In genomic region chr1:77779529-77780281, GRCh38 we compare ENCODE assay signal across 8 cellular contexts. TPM values are rescaled to one million over a fixed set of nuclear protein-coding genes. Genes with fewer than 3 reads are reported as not detected.
DNase-seq lines count a peak whose midpoint lies in the region; ATAC-seq and FAIRE-seq lines count a peak whose summit lies in the region.

TSS of gene MIGA1 (plus strand) at chr1:77779649. CDS start at chr1:77783253, 3,604 bp downstream.

- DNase-seq in NCI-H187 (lab: John Stamatoyannopoulos, UW): peak; percentile 39 to 80
- peak; percentile 72 to 79 (median 79) for DNase-seq in T-helper 17 cell
- peak; percentile 25 to 97 (median 86) for DNase-seq in anterior cingulate cortex (lab: John Stamatoyannopoulos, UW)
- peak; percentile 88 to 92 (median 92) for DNase-seq in right cardiac atrium
- DNase-seq in pulmonary artery endothelial cell (ENCODE audit: low read depth, low spot score): peak; percentile 68
- peak; percentile 92 for DNase-seq in urothelium cell line (ENCODE audit: low spot score)

- no peaks in the 10 kb centered on the region for H3K27me3 ChIP-seq in right cardiac atrium (ENCODE audit: control insufficient read depth, insufficient read depth)

- peaks cover 7% of the 10 kb centered on the region for H3K36me3 Mint-ChIP-seq in T-helper 17 cell (ENCODE audit: low read depth)

- FAIRE-seq in urothelium cell line (lab: Jason Lieb, UNC): peak; percentile 42

- peak within 1 kb of the TSS; percentile 96 for H3K4me3 ChIP-seq in right cardiac atrium (ENCODE audit: low read length)

- peak within 1 kb of the TSS; percentile 83 for H3K27ac Mint-ChIP-seq in T-helper 17 cell

- intact Hi-C loops in right cardiac atrium (cut with DNase I): no loop called here

- under 1% methylated on average over 40 of the region's 40 CpGs for WGBS in right cardiac atrium

- peaks cover 2% of the 10 kb centered on the region for H3K4me1 ChIP-seq in right cardiac atrium (ENCODE audit: control insufficient read depth, insufficient read depth, low read length)

- ATAC-seq in GM18502 (IDR thresholded peaks at IDR 0.05; ENCODE audit: poor library complexity, unreplicated experiment) (peak; percentile 97), HG02943 (IDR thresholded peaks at IDR 0.05; ENCODE audit: low read depth, unreplicated experiment) (peak; percentile 89), T-helper 17 cell (peak; percentile 98), right cardiac atrium (peak; percentile 99 to 100)

- H3K27ac ChIP-seq in right cardiac atrium (ENCODE audit: low read length): peak within 1 kb of the TSS; percentile 66

- peak within 1 kb of the TSS; percentile 96 for H3K4me3 Mint-ChIP-seq in T-helper 17 cell

- H3K27me3 Mint-ChIP-seq in T-helper 17 cell: no peaks in the 10 kb centered on the region

- H3K9me3 ChIP-seq in T-helper 17 cell (ENCODE audit: control insufficient read depth, low read length, poor library complexity, severe bottlenecking) (no peaks in the 10 kb centered on the region), right cardiac atrium (ENCODE audit: control insufficient read depth, low read length) (no peaks in the 10 kb centered on the region)

- H3K4me1 Mint-ChIP-seq in T-helper 17 cell: peaks cover 23% of the 10 kb centered on the region

RNA-seq across cellular contexts. Expression of gene MIGA1, which starts in this region (rescaled TPM):
- total RNA-seq in T-helper 17 cell: 10 to 100 TPM; 11.8 to 14.7 TPM
- total RNA-seq in right cardiac atrium: 10 to 100 TPM; 12.4 to 15.1 (median 12.9) TPM
- 3.8 TPM for polyA plus RNA-seq in right cardiac atrium
- total RNA-seq in pulmonary artery endothelial cell: 9.9 and 11.4 TPM in 2 replicates

Comparison
In these comparisons a context has a peak if more than half of its experiments do, and no peak if none do; other contexts are left out.
1. Peak in every context shown above with its lines: DNase-seq, ATAC-seq, H3K4me3 ChIP-seq and H3K27ac ChIP-seq.